In the genomic region with DNA sequence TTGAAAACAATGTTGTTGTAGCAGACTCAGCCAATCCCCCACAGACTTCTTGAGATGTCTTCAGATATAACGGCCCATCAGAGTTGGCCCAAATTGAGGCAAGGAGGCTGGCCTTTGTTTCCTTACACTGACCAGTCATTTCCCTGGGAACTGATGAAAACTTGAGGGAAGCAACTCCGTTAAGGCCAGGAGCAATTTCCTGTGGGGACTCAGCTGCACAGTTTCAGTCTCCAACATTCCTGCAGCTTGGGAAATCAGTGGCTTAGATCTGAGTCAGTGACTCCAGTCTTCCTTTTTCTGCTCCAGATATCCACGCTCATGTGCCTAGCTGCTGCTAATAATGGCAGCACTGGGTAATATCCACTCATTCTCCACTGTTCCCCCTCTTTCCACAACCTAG, we compare ENCODE assay signal across 15 cellular contexts.
"Had no signal": no experiment of that assay in that cellular context is flagged by ENCODE, and none has a peak within 500 bp of the region (broad histone marks: within the 10 kb centered on the region; RNA-seq: fewer than 3 reads in every experiment).

No MANE protein-coding gene starts in this region.

- DNase-seq: activated CD4-positive, alpha-beta T cell treated with anti-CD3 and anti-CD28 coated beads for 1 hour; activated gamma-delta T cell; amniotic stem cell; effector memory CD8-positive, alpha-beta T cell; heart right ventricle; immature natural killer cell; kidney glomerular epithelial cell; sigmoid colon; spleen; stimulated activated naive B cell treated with anti-CD40 and anti-IgM and Interleukin-4, amounts not matched to agents 10 μg/mL and 1 μg/mL and 100 μg/mL, for 72 hours; T-helper 17 cell; upper lobe of right lung; WERI-Rb-1 had no signal

- H3K4me3 ChIP-seq: heart right ventricle, sigmoid colon, spleen, upper lobe of right lung had no signal

- ATAC-seq: activated naive CD4-positive, alpha-beta T cell treated with anti-CD3 and anti-CD28 coated beads, Interleukin-2, amount 50 U/mL, for 72 hours; effector memory CD8-positive, alpha-beta T cell; natural killer cell treated with Interleukin-12 subunit alpha and Interleukin-12 subunit beta and Interleukin-15 and Interleukin-18, amount 100 ng/mL, for 72 hours; stimulated activated naive B cell treated with anti-CD40 and anti-IgM and Interleukin-4, amounts not matched to agents 10 μg/mL and 1 μg/mL and 100 μg/mL, for 72 hours; T-helper 17 cell; upper lobe of right lung had no signal
